1 cellular context compared by ENCODE assay signal in genomic region chr15:83011271-83012037, GRCh38.
A peak's percentile ranks its signal among the peaks of the same experiment; 100 is the strongest.
TF ChIP-seq lines count a peak whose summit lies in the region.

TSS of gene C15orf40 (minus strand) at chr15:83011639. CDS start at chr15:83011607, 32 bp downstream.

TF ChIP-seq in HepG2, 621 proteins besides CTCF, POLR2A, EP300 and RAD21 (continued from another document and continues in another):
- TF ChIP-seq ZNF800 (CRISPR knock-in tag; IDR thresholded peaks at IDR 0.05) (no peak; the same call in 1 of the 2 replicates), ZNF496 (CRISPR knock-in tag; IDR thresholded peaks at IDR 0.05; ENCODE audit: insufficient replicate concordance) (no peak), ZNF879 (CRISPR knock-in tag; IDR thresholded peaks at IDR 0.05) (no peak), ZNF737 (CRISPR knock-in tag; IDR thresholded peaks at IDR 0.05; ENCODE audit: borderline replicate concordance) (no peak), YY1 (IDR thresholded peaks at IDR 0.05; ENCODE audit: insufficient read depth, insufficient replicate concordance, low read depth, low read length) (peak; percentile 81), MEIS2 (CRISPR knock-in tag; IDR thresholded peaks at IDR 0.05) (peak; percentile 61), ZNF781 (CRISPR knock-in tag; IDR thresholded peaks at IDR 0.05; ENCODE audit: borderline replicate concordance, not compliant biosample characterization) (peak; percentile 93), MAFG (CRISPR knock-in tag; IDR thresholded peaks at IDR 0.05) (no peak), ZNF12 (CRISPR knock-in tag; IDR thresholded peaks at IDR 0.05) (no peak), ZNF30 (CRISPR knock-in tag; IDR thresholded peaks at IDR 0.05) (peak; percentile 84), PAWR (CRISPR knock-in tag; IDR thresholded peaks at IDR 0.05; ENCODE audit: borderline replicate concordance) (no peak), MTF1 (CRISPR knock-in tag; IDR thresholded peaks at IDR 0.05) (no peak), ZNF3 (CRISPR knock-in tag; IDR thresholded peaks at IDR 0.05) (0 out of 2 replicates have a peak, but pooled peaks have one; percentile 13), ZNF773 (CRISPR knock-in tag; IDR thresholded peaks at IDR 0.05; ENCODE audit: borderline replicate concordance) (peak; percentile 43; the same call in 1 of the 2 replicates), ZNF549 (CRISPR knock-in tag; IDR thresholded peaks at IDR 0.05) (no peak), KIAA2018 (CRISPR knock-in tag; IDR thresholded peaks at IDR 0.05; ENCODE audit: borderline replicate concordance) (no peak), ARNT2 (CRISPR knock-in tag; IDR thresholded peaks at IDR 0.05; ENCODE audit: low read depth) (peak; percentile 90), ZSCAN12 (CRISPR knock-in tag; IDR thresholded peaks at IDR 0.05) (no peak), ZNF607 (CRISPR knock-in tag; IDR thresholded peaks at IDR 0.05; ENCODE audit: borderline replicate concordance) (peak; percentile 84), ZNF788 (CRISPR knock-in tag; IDR thresholded peaks at IDR 0.05; ENCODE audit: borderline replicate concordance) (peak; percentile 97), KLF13 (CRISPR knock-in tag; IDR thresholded peaks at IDR 0.05) (0 out of 2 replicates have a peak, but pooled peaks have one; percentile 57), ZKSCAN1 (IDR thresholded peaks at IDR 0.05; ENCODE audit: low read length) (no peak), CBX1 (IDR thresholded peaks at IDR 0.05; ENCODE audit: low read depth) (peak; percentile 63), ZNF460 (CRISPR knock-in tag; IDR thresholded peaks at IDR 0.05; ENCODE audit: borderline replicate concordance) (no peak; the same call in 1 of the 2 replicates), CENPX (CRISPR knock-in tag; IDR thresholded peaks at IDR 0.05) (no peak), ETV5 (CRISPR knock-in tag; IDR thresholded peaks at IDR 0.05; ENCODE audit: borderline replicate concordance) (peak; percentile 75; the same call in 1 of the 2 replicates), ZNF431 (CRISPR knock-in tag; IDR thresholded peaks at IDR 0.05; ENCODE audit: borderline replicate concordance, low read depth) (peak; percentile 79; the same call in 1 of the 2 replicates), ZNF564 (CRISPR knock-in tag; IDR thresholded peaks at IDR 0.05) (peak; percentile 21; the same call in 1 of the 2 replicates), FOXK2 (IDR thresholded peaks at IDR 0.05) (no peak), ZNF20 (CRISPR knock-in tag; IDR thresholded peaks at IDR 0.05) (no peak), KLF9 (CRISPR knock-in tag; IDR thresholded peaks at IDR 0.05; ENCODE audit: low read depth) (no peak), SMARCE1 (IDR thresholded peaks at IDR 0.05; ENCODE audit: borderline replicate concordance) (no peak), E2F5 (CRISPR knock-in tag; conservative IDR thresholded peaks at IDR 0.05) (no peak), KLF11 (CRISPR knock-in tag; IDR thresholded peaks at IDR 0.05) (no peak), SRY (CRISPR knock-in tag; IDR thresholded peaks at IDR 0.05) (no peak; the same call in 1 of the 2 replicates), U2AF1 (optimal IDR thresholded peaks at IDR 0.05; ENCODE audit: low read depth, low read length) (no peak), ERF (CRISPR knock-in tag; IDR thresholded peaks at IDR 0.05) (peak; percentile 81), ZBTB20 (CRISPR knock-in tag; IDR thresholded peaks at IDR 0.05; ENCODE audit: borderline replicate concordance, low read depth) (peak; percentile 76; the same call in 1 of the 2 replicates), ZNF432 (CRISPR knock-in tag; IDR thresholded peaks at IDR 0.05; ENCODE audit: borderline replicate concordance) (no peak), GPN1 (CRISPR knock-in tag; IDR thresholded peaks at IDR 0.05; ENCODE audit: borderline replicate concordance) (no peak), MATR3 (CRISPR knock-in tag; IDR thresholded peaks at IDR 0.05) (no peak), ZNF790 (CRISPR knock-in tag; IDR thresholded peaks at IDR 0.05; ENCODE audit: borderline replicate concordance) (peak; percentile 48; the same call in 1 of the 2 replicates), TFAP4 (IDR thresholded peaks at IDR 0.05; ENCODE audit: borderline replicate concordance, low read depth) (peak; percentile 63; the same call in 1 of the 2 replicates), ZNF562 (CRISPR knock-in tag; IDR thresholded peaks at IDR 0.05; ENCODE audit: borderline replicate concordance) (peak; percentile 42; the same call in 1 of the 2 replicates), HMG20A (CRISPR knock-in tag; IDR thresholded peaks at IDR 0.05; ENCODE audit: borderline replicate concordance) (no peak), PRMT3 (CRISPR knock-in tag; IDR thresholded peaks at IDR 0.05; ENCODE audit: borderline replicate concordance, low read depth) (no peak), NFE2 (CRISPR knock-in tag; IDR thresholded peaks at IDR 0.05) (no peak)
- TF ChIP-seq, protein P1, sequence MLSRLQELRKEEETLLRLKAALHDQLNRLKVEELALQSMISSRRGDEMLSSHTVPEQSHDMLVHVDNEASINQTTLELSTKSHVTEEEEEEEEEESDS (CRISPR knock-in tag; IDR thresholded peaks at IDR 0.05; ENCODE audit: borderline replicate concordance) = no peak
- TF ChIP-seq, protein P2, sequence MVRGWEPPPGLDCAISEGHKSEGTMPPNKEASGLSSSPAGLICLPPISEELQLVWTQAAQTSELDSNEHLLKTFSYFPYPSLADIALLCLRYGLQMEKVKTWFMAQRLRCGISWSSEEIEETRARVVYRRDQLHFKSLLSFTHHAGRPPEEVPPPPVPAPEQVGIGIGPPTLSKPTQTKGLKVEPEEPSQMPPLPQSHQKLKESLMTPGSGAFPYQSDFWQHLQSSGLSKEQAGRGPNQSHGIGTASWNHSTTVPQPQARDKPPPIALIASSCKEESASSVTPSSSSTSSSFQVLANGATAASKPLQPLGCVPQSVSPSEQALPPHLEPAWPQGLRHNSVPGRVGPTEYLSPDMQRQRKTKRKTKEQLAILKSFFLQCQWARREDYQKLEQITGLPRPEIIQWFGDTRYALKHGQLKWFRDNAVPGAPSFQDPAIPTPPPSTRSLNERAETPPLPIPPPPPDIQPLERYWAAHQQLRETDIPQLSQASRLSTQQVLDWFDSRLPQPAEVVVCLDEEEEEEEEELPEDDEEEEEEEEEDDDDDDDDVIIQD (CRISPR knock-in tag; IDR thresholded peaks at IDR 0.05; ENCODE audit: low read depth) = peak; percentile 64; the same call in 1 of the 2 replicates
- TF ChIP-seq, protein P3, sequence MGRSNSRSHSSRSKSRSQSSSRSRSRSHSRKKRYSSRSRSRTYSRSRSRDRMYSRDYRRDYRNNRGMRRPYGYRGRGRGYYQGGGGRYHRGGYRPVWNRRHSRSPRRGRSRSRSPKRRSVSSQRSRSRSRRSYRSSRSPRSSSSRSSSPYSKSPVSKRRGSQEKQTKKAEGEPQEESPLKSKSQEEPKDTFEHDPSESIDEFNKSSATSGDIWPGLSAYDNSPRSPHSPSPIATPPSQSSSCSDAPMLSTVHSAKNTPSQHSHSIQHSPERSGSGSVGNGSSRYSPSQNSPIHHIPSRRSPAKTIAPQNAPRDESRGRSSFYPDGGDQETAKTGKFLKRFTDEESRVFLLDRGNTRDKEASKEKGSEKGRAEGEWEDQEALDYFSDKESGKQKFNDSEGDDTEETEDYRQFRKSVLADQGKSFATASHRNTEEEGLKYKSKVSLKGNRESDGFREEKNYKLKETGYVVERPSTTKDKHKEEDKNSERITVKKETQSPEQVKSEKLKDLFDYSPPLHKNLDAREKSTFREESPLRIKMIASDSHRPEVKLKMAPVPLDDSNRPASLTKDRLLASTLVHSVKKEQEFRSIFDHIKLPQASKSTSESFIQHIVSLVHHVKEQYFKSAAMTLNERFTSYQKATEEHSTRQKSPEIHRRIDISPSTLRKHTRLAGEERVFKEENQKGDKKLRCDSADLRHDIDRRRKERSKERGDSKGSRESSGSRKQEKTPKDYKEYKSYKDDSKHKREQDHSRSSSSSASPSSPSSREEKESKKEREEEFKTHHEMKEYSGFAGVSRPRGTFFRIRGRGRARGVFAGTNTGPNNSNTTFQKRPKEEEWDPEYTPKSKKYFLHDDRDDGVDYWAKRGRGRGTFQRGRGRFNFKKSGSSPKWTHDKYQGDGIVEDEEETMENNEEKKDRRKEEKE (IDR thresholded peaks at IDR 0.05) = no peak
- TF ChIP-seq, protein P4, sequence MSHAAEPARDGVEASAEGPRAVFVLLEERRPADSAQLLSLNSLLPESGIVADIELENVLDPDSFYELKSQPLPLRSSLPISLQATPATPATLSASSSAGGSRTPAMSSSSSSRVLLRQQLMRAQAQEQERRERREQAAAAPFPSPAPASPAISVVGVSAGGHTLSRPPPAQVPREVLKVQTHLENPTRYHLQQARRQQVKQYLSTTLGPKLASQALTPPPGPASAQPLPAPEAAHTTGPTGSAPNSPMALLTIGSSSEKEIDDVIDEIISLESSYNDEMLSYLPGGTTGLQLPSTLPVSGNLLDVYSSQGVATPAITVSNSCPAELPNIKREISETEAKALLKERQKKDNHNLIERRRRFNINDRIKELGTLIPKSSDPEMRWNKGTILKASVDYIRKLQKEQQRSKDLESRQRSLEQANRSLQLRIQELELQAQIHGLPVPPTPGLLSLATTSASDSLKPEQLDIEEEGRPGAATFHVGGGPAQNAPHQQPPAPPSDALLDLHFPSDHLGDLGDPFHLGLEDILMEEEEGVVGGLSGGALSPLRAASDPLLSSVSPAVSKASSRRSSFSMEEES (CRISPR knock-in tag; IDR thresholded peaks at IDR 0.05) = peak; percentile 83
